In the genomic region with DNA sequence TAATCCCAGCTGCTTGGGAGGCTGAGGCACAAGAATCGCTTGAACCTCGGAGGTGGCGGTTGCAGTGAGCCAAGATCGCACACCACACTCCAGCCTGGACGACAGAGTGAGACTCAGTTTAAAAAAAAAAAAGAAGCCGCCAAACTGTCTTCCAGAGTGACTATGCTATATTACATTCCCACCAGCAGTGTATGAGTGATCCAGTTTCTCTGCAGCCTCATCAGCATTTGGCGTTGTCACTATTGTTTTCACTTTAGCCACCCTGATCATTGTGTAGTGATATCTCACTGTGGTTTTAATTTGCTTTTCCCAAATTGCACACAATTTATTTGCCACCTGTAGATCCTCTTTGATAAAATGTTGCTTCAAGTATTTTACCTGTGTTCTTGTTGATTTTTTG, we compare ENCODE assay signal across 1 cellular context.
A peak's percentile ranks its signal among the peaks of the same experiment; 100 is the strongest.
TF ChIP-seq lines count a peak whose summit lies in the region.

No MANE protein-coding gene starts in this region.

TF ChIP-seq in K562, 482 proteins besides CTCF, POLR2A, EP300 and RAD21 (continued from another document and continues in another):
- TF ChIP-seq, protein P1, sequence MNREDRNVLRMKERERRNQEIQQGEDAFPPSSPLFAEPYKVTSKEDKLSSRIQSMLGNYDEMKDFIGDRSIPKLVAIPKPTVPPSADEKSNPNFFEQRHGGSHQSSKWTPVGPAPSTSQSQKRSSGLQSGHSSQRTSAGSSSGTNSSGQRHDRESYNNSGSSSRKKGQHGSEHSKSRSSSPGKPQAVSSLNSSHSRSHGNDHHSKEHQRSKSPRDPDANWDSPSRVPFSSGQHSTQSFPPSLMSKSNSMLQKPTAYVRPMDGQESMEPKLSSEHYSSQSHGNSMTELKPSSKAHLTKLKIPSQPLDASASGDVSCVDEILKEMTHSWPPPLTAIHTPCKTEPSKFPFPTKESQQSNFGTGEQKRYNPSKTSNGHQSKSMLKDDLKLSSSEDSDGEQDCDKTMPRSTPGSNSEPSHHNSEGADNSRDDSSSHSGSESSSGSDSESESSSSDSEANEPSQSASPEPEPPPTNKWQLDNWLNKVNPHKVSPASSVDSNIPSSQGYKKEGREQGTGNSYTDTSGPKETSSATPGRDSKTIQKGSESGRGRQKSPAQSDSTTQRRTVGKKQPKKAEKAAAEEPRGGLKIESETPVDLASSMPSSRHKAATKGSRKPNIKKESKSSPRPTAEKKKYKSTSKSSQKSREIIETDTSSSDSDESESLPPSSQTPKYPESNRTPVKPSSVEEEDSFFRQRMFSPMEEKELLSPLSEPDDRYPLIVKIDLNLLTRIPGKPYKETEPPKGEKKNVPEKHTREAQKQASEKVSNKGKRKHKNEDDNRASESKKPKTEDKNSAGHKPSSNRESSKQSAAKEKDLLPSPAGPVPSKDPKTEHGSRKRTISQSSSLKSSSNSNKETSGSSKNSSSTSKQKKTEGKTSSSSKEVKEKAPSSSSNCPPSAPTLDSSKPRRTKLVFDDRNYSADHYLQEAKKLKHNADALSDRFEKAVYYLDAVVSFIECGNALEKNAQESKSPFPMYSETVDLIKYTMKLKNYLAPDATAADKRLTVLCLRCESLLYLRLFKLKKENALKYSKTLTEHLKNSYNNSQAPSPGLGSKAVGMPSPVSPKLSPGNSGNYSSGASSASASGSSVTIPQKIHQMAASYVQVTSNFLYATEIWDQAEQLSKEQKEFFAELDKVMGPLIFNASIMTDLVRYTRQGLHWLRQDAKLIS (CRISPR knock-in tag; IDR thresholded peaks at IDR 0.05) = no peak
- no peak for TF ChIP-seq ZNF561 (CRISPR knock-in tag; conservative IDR thresholded peaks at IDR 0.05)
- no peak for TF ChIP-seq FIP1L1 (IDR thresholded peaks at IDR 0.05; ENCODE audit: low read depth, low read length, poor library complexity, severe bottlenecking)
- no peak for TF ChIP-seq HLTF (IDR thresholded peaks at IDR 0.05)
- no peak for TF ChIP-seq U2AF2 (optimal IDR thresholded peaks at IDR 0.05; ENCODE audit: low read depth, low read length)
- TF ChIP-seq, protein P2, sequence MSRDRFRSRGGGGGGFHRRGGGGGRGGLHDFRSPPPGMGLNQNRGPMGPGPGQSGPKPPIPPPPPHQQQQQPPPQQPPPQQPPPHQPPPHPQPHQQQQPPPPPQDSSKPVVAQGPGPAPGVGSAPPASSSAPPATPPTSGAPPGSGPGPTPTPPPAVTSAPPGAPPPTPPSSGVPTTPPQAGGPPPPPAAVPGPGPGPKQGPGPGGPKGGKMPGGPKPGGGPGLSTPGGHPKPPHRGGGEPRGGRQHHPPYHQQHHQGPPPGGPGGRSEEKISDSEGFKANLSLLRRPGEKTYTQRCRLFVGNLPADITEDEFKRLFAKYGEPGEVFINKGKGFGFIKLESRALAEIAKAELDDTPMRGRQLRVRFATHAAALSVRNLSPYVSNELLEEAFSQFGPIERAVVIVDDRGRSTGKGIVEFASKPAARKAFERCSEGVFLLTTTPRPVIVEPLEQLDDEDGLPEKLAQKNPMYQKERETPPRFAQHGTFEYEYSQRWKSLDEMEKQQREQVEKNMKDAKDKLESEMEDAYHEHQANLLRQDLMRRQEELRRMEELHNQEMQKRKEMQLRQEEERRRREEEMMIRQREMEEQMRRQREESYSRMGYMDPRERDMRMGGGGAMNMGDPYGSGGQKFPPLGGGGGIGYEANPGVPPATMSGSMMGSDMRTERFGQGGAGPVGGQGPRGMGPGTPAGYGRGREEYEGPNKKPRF (IDR thresholded peaks at IDR 0.05; ENCODE audit: low read depth, low read length) = no peak
- TF ChIP-seq BCOR (IDR thresholded peaks at IDR 0.05) = peak; percentile 49; the same call in 1 of the 2 replicates
- no peak for TF ChIP-seq NCOA1 (IDR thresholded peaks at IDR 0.05; ENCODE audit: low read depth)
- no peak for TF ChIP-seq SREBF2 (CRISPR knock-in tag; IDR thresholded peaks at IDR 0.05)
- TF ChIP-seq ZFP30 (CRISPR knock-in tag; IDR thresholded peaks at IDR 0.05; ENCODE audit: borderline replicate concordance) = no peak
- no peak for TF ChIP-seq ZNF23 (CRISPR knock-in tag; IDR thresholded peaks at IDR 0.05)
- no peak for TF ChIP-seq SP1 (CRISPR knock-in tag; IDR thresholded peaks at IDR 0.05)
- no peak for TF ChIP-seq SMARCB1 (IDR thresholded peaks at IDR 0.05; ENCODE audit: insufficient read length, low read depth)
- no peak for TF ChIP-seq ZNF408 (CRISPR knock-in tag; IDR thresholded peaks at IDR 0.05; ENCODE audit: low read depth)
- no peak for TF ChIP-seq ILK (tag; IDR thresholded peaks at IDR 0.05; ENCODE audit: borderline replicate concordance, low read depth)
- TF ChIP-seq CBFA2T3 (IDR thresholded peaks at IDR 0.05) = no peak
- TF ChIP-seq ZBTB12 (CRISPR knock-in tag; IDR thresholded peaks at IDR 0.05) = no peak
- no peak for TF ChIP-seq BCL6 (CRISPR knock-in tag; IDR thresholded peaks at IDR 0.05)
- TF ChIP-seq CCAR2 (IDR thresholded peaks at IDR 0.05; ENCODE audit: low read depth, low read length) = no peak
- TF ChIP-seq COPS2 (conservative IDR thresholded peaks at IDR 0.05) = no peak
- TF ChIP-seq ZNF436 (CRISPR knock-in tag; IDR thresholded peaks at IDR 0.05) = no peak
- TF ChIP-seq ZNF212 (CRISPR knock-in tag; IDR thresholded peaks at IDR 0.05) = no peak
- TF ChIP-seq SAP30 (IDR thresholded peaks at IDR 0.05; ENCODE audit: borderline replicate concordance, insufficient read depth, low read depth, low read length, poor library complexity, severe bottlenecking) = no peak
- TF ChIP-seq ZNF174 (CRISPR knock-in tag; IDR thresholded peaks at IDR 0.05) = no peak
- TF ChIP-seq DLX4 (CRISPR knock-in tag; IDR thresholded peaks at IDR 0.05) = no peak
- TF ChIP-seq SNIP1 (IDR thresholded peaks at IDR 0.05; ENCODE audit: low read depth) = no peak
- 0 out of 2 replicates have a peak, but pooled peaks have one; percentile 38 for TF ChIP-seq NFRKB (IDR thresholded peaks at IDR 0.05; ENCODE audit: low read depth)
- no peak for TF ChIP-seq FOXA3 (CRISPR knock-in tag; conservative IDR thresholded peaks at IDR 0.05 in 1 of 2, IDR thresholded peaks at IDR 0.05 in 1 of 2)
- TF ChIP-seq HNRNPH1 (optimal IDR thresholded peaks at IDR 0.05; ENCODE audit: low read depth, low read length) = no peak
- TF ChIP-seq, protein P3, sequence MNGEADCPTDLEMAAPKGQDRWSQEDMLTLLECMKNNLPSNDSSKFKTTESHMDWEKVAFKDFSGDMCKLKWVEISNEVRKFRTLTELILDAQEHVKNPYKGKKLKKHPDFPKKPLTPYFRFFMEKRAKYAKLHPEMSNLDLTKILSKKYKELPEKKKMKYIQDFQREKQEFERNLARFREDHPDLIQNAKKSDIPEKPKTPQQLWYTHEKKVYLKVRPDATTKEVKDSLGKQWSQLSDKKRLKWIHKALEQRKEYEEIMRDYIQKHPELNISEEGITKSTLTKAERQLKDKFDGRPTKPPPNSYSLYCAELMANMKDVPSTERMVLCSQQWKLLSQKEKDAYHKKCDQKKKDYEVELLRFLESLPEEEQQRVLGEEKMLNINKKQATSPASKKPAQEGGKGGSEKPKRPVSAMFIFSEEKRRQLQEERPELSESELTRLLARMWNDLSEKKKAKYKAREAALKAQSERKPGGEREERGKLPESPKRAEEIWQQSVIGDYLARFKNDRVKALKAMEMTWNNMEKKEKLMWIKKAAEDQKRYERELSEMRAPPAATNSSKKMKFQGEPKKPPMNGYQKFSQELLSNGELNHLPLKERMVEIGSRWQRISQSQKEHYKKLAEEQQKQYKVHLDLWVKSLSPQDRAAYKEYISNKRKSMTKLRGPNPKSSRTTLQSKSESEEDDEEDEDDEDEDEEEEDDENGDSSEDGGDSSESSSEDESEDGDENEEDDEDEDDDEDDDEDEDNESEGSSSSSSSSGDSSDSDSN (IDR thresholded peaks at IDR 0.05; ENCODE audit: borderline replicate concordance in 1 of 2, low read depth in 2 of 2, low read length in 2 of 2) = no peak
- no peak for TF ChIP-seq DIDO1 (tag; IDR thresholded peaks at IDR 0.05; ENCODE audit: low read depth)
- TF ChIP-seq ZNF24 (IDR thresholded peaks at IDR 0.05) = 0 out of 2 replicates have a peak, but pooled peaks have one; percentile 39
- no peak for TF ChIP-seq XRCC5 (IDR thresholded peaks at IDR 0.05; ENCODE audit: low read depth, low read length)
- peak in 1 of 2 experiments; percentile 37; a peak in 1 of 4 replicates for TF ChIP-seq HDAC1 (IDR thresholded peaks at IDR 0.05)
- no peak for TF ChIP-seq HNRNPL (IDR thresholded peaks at IDR 0.05; ENCODE audit: low read depth, low read length)
- no peak for TF ChIP-seq MBD1 (CRISPR knock-in tag; IDR thresholded peaks at IDR 0.05)
- TF ChIP-seq ZNF384 (IDR thresholded peaks at IDR 0.05; ENCODE audit: low read depth, low read length) = peak; percentile 95
- TF ChIP-seq ESRRA (IDR thresholded peaks at IDR 0.05; ENCODE audit: borderline replicate concordance, low read depth) = no peak
- peak; percentile 77; the same call in 1 of the 2 replicates for TF ChIP-seq TRIM28 (IDR thresholded peaks at IDR 0.05)
- no peak for TF ChIP-seq ETV5 (CRISPR knock-in tag; IDR thresholded peaks at IDR 0.05; ENCODE audit: low read depth)
- no peak for TF ChIP-seq MBD2 (IDR thresholded peaks at IDR 0.05; ENCODE audit: borderline replicate concordance, low read depth)
- TF ChIP-seq TEAD4 (IDR thresholded peaks at IDR 0.05; ENCODE audit: low read length) = 0 out of 2 replicates have a peak, but pooled peaks have one; percentile 32
- TF ChIP-seq TEAD4 (CRISPR knock-in tag; IDR thresholded peaks at IDR 0.05; ENCODE audit: borderline replicate concordance) = no peak
- no peak for TF ChIP-seq CBX8 (IDR thresholded peaks at IDR 0.05; ENCODE audit: borderline replicate concordance, extremely low read depth, low read depth, low read length, poor library complexity, severe bottlenecking)
- no peak for TF ChIP-seq KAT8 (IDR thresholded peaks at IDR 0.05; ENCODE audit: low read depth)
- no peak for TF ChIP-seq CSDE1 (IDR thresholded peaks at IDR 0.05)
- no peak for TF ChIP-seq KLF13 (tag; IDR thresholded peaks at IDR 0.05; ENCODE audit: borderline replicate concordance, low read depth)
- TF ChIP-seq LARP7 (IDR thresholded peaks at IDR 0.05) = no peak
- no peak for TF ChIP-seq NR2C2 (CRISPR knock-in tag; IDR thresholded peaks at IDR 0.05)
- no peak for TF ChIP-seq NR2C2 (tag; IDR thresholded peaks at IDR 0.05)
- no peak for TF ChIP-seq CBFA2T2 (conservative IDR thresholded peaks at IDR 0.05)
- TF ChIP-seq, protein P4, sequence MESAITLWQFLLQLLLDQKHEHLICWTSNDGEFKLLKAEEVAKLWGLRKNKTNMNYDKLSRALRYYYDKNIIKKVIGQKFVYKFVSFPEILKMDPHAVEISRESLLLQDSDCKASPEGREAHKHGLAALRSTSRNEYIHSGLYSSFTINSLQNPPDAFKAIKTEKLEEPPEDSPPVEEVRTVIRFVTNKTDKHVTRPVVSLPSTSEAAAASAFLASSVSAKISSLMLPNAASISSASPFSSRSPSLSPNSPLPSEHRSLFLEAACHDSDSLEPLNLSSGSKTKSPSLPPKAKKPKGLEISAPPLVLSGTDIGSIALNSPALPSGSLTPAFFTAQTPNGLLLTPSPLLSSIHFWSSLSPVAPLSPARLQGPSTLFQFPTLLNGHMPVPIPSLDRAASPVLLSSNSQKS (CRISPR knock-in tag; IDR thresholded peaks at IDR 0.05) = no peak
- no peak for TF ChIP-seq USF1 (CRISPR knock-in tag; IDR thresholded peaks at IDR 0.05)
- no peak for TF ChIP-seq POLR2AphosphoS5 (IDR thresholded peaks at IDR 0.05; ENCODE audit: control insufficient read depth, insufficient read depth, low read depth, low read length)
- peak in 1 of 2 experiments; percentile 90; a peak in 1 of 3 replicates for TF ChIP-seq CBX3 (IDR thresholded peaks at IDR 0.05; ENCODE audit: borderline replicate concordance in 1 of 2, low read length in 2 of 2)
- no peak for TF ChIP-seq HBP1 (CRISPR knock-in tag; IDR thresholded peaks at IDR 0.05)
- TF ChIP-seq MIER1 (IDR thresholded peaks at IDR 0.05; ENCODE audit: low read depth) = no peak
